Comparison of ENCODE assay signal across 19 cellular contexts in genomic region chrX:48471504-48471903, GRCh38. TPM values are rescaled to one million over a fixed set of nuclear protein-coding genes. Genes with fewer than 3 reads are reported as not detected.
DNase-seq lines count a peak whose midpoint lies in the region; ATAC-seq, FAIRE-seq and TF ChIP-seq lines count a peak whose summit lies in the region.
"Had no signal": no experiment of that assay in that cellular context is flagged by ENCODE, and none has a peak within 500 bp of the region (broad histone marks: within the 10 kb centered on the region; RNA-seq: fewer than 3 reads in every experiment).

No MANE protein-coding gene starts in this region.

- TF ChIP-seq CTCF in activated CD8-positive, alpha-beta T cell treated with anti-CD3 and anti-CD28 coated beads for 36 hours (IDR thresholded peaks at IDR 0.05) = no peak
- TF ChIP-seq CTCF in CD4-positive, alpha-beta T cell (IDR thresholded peaks at IDR 0.05) = no peak
- TF ChIP-seq CTCF in WERI-Rb-1 (IDR thresholded peaks at IDR 0.05; ENCODE audit: low read depth, low read length) (no peak), keratinocyte (optimal IDR thresholded peaks at IDR 0.05 in 1 of 3, IDR thresholded peaks at IDR 0.05 in 1 of 3, conservative IDR thresholded peaks at IDR 0.05 in 1 of 3; ENCODE audit: extremely low read depth in 1 of 3, insufficient read depth in 2 of 3, low read length in 3 of 3) (no peak)

- CTCF ChIA-PET in activated CD8-positive, alpha-beta T cell treated with anti-CD3 and anti-CD28 coated beads, Interleukin-2, amount 10 ng/mL, durations not matched to agents 7 days and 5 days (lab: Charles Lee) = no interaction called here
- CTCF ChIA-PET in activated CD8-positive, alpha-beta T cell treated with anti-CD3 and anti-CD28 coated beads for 36 hours (lab: Charles Lee) = interaction anchor here (0.7 kb wide), 1 partner anchor 475 kb away, joined by 3 read pairs; no protein-coding TSS in a partner anchor
- CTCF ChIA-PET in CD4-positive, alpha-beta T cell (lab: Charles Lee) = no interaction called here

- no peaks in the 10 kb centered on the region for H4K20me1 ChIP-seq in keratinocyte (ENCODE audit: control insufficient read depth, extremely low read depth, insufficient read depth, low read length)

- no peak overlapping the region for H3K27ac ChIP-seq in CD4-positive, alpha-beta T cell (ENCODE audit: low read depth, low read length)
- H3K27ac ChIP-seq in WERI-Rb-1 (peak overlapping the region; percentile 90), keratinocyte (ENCODE audit: control insufficient read depth, insufficient read depth, low read length) (no peak overlapping the region)
- H3K27ac ChIP-seq: A549, C4-2B, RWPE1 had no signal

- no peak overlapping the region for H3K4me3 Mint-ChIP-seq in activated CD8-positive, alpha-beta T cell treated with anti-CD3 and anti-CD28 coated beads, Interleukin-2, amount 10 ng/mL, durations not matched to agents 7 days and 5 days
- no peak overlapping the region for H3K4me3 Mint-ChIP-seq in activated CD8-positive, alpha-beta T cell treated with anti-CD3 and anti-CD28 coated beads for 36 hours
- peak overlapping the region; percentile 82 for H3K4me3 Mint-ChIP-seq in CD4-positive, alpha-beta T cell

- H3K9me3 ChIP-seq in CD4-positive, alpha-beta T cell (ENCODE audit: control insufficient read depth, low read length) = no peaks in the 10 kb centered on the region
- H3K9me3 ChIP-seq in WERI-Rb-1 (ENCODE audit: severe bottlenecking) (no peaks in the 10 kb centered on the region), keratinocyte (ENCODE audit: control insufficient read depth, low read depth, low read length) (no peaks in the 10 kb centered on the region)
- H3K9me3 ChIP-seq: A549 had no signal

- no peak overlapping the region for H3K9ac ChIP-seq in keratinocyte (ENCODE audit: control insufficient read depth, extremely low read depth, insufficient read depth, low read length)

- H3K4me1 ChIP-seq in keratinocyte (ENCODE audit: control insufficient read depth, extremely low read depth, insufficient read depth, low read length) = peaks cover 17% of the 10 kb centered on the region

- no peaks in the 10 kb centered on the region for H3K27me3 Mint-ChIP-seq in activated CD8-positive, alpha-beta T cell treated with anti-CD3 and anti-CD28 coated beads, Interleukin-2, amount 10 ng/mL, durations not matched to agents 7 days and 5 days (ENCODE audit: low read depth)
- no peaks in the 10 kb centered on the region for H3K27me3 Mint-ChIP-seq in activated CD8-positive, alpha-beta T cell treated with anti-CD3 and anti-CD28 coated beads for 36 hours
- H3K27me3 Mint-ChIP-seq in CD4-positive, alpha-beta T cell = no peaks in the 10 kb centered on the region

- H3K36me3 Mint-ChIP-seq in activated CD8-positive, alpha-beta T cell treated with anti-CD3 and anti-CD28 coated beads, Interleukin-2, amount 10 ng/mL, durations not matched to agents 7 days and 5 days (ENCODE audit: low read depth) = peaks cover 17% of the 10 kb centered on the region
- peaks cover 14% of the 10 kb centered on the region for H3K36me3 Mint-ChIP-seq in activated CD8-positive, alpha-beta T cell treated with anti-CD3 and anti-CD28 coated beads for 36 hours (ENCODE audit: low read depth)
- peaks cover 6% of the 10 kb centered on the region for H3K36me3 Mint-ChIP-seq in CD4-positive, alpha-beta T cell (ENCODE audit: low read depth)

- no peaks in the 10 kb centered on the region for H3K9me3 Mint-ChIP-seq in activated CD8-positive, alpha-beta T cell treated with anti-CD3 and anti-CD28 coated beads, Interleukin-2, amount 10 ng/mL, durations not matched to agents 7 days and 5 days (ENCODE audit: insufficient read depth)
- no peaks in the 10 kb centered on the region for H3K9me3 Mint-ChIP-seq in activated CD8-positive, alpha-beta T cell treated with anti-CD3 and anti-CD28 coated beads for 36 hours
- H3K9me3 Mint-ChIP-seq in CD4-positive, alpha-beta T cell = no peaks in the 10 kb centered on the region

- peak overlapping the region; percentile 73 for H3K27ac Mint-ChIP-seq in activated CD8-positive, alpha-beta T cell treated with anti-CD3 and anti-CD28 coated beads, Interleukin-2, amount 10 ng/mL, durations not matched to agents 7 days and 5 days
- no peak overlapping the region for H3K27ac Mint-ChIP-seq in activated CD8-positive, alpha-beta T cell treated with anti-CD3 and anti-CD28 coated beads for 36 hours
- H3K27ac Mint-ChIP-seq in CD4-positive, alpha-beta T cell = no peak overlapping the region

- peak overlapping the region; percentile 6 for H3K4me2 ChIP-seq in keratinocyte (ENCODE audit: control insufficient read depth, extremely low read depth, insufficient read depth, low read depth, low read length)
- H3K4me2 ChIP-seq: A549 had no signal

- peaks cover 24% of the 10 kb centered on the region for H3K79me2 ChIP-seq in keratinocyte (ENCODE audit: control insufficient read depth, insufficient read depth, low read length)

- POLR2A ChIA-PET in activated CD8-positive, alpha-beta T cell treated with anti-CD3 and anti-CD28 coated beads, Interleukin-2, amount 10 ng/mL, durations not matched to agents 7 days and 5 days (lab: Charles Lee) = no interaction called here
- POLR2A ChIA-PET in activated CD8-positive, alpha-beta T cell treated with anti-CD3 and anti-CD28 coated beads for 36 hours (lab: Charles Lee) = no interaction called here
- POLR2A ChIA-PET in CD4-positive, alpha-beta T cell (lab: Charles Lee) = no interaction called here

- peaks cover 50% of the 10 kb centered on the region for H3K4me1 Mint-ChIP-seq in activated CD8-positive, alpha-beta T cell treated with anti-CD3 and anti-CD28 coated beads, Interleukin-2, amount 10 ng/mL, durations not matched to agents 7 days and 5 days (ENCODE audit: low read depth)
- H3K4me1 Mint-ChIP-seq in activated CD8-positive, alpha-beta T cell treated with anti-CD3 and anti-CD28 coated beads for 36 hours (ENCODE audit: low read depth) = peaks cover 22% of the 10 kb centered on the region
- H3K4me1 Mint-ChIP-seq in CD4-positive, alpha-beta T cell (ENCODE audit: low read depth) = peaks cover 40% of the 10 kb centered on the region

- H3K27me3 ChIP-seq in CD4-positive, alpha-beta T cell (ENCODE audit: control insufficient read depth, insufficient read depth, low read length) = no peaks in the 10 kb centered on the region
- H3K27me3 ChIP-seq in WERI-Rb-1 (ENCODE audit: insufficient read depth, low read depth, severe bottlenecking) = no peaks in the 10 kb centered on the region
- no peaks in the 10 kb centered on the region for H3K27me3 ChIP-seq in keratinocyte (ENCODE audit: control insufficient read depth, extremely low read depth, insufficient read depth, low read length)

- no peak for FAIRE-seq in keratinocyte (lab: Jason Lieb, UNC)
- FAIRE-seq: A549 had no signal

- dilution Hi-C loops in keratinocyte (cut with MboI; ENCODE audit: extremely low pct_ligation_motif_present, low sequenced_read_pairs) = no loop called here

- peaks cover 15% of the 10 kb centered on the region for H3K36me3 ChIP-seq in WERI-Rb-1
- no peaks in the 10 kb centered on the region for H3K36me3 ChIP-seq in keratinocyte (ENCODE audit: control insufficient read depth in 2 of 2, extremely low read depth in 1 of 2, insufficient read depth in 2 of 2, low read length in 2 of 2)

- H3K9me1 ChIP-seq in keratinocyte (ENCODE audit: control insufficient read depth, extremely low read depth, insufficient read depth, low read length) = no peaks in the 10 kb centered on the region

- ATAC-seq in activated CD8-positive, alpha-beta T cell treated with anti-CD3 and anti-CD28 coated beads, Interleukin-2, amount 10 ng/mL, durations not matched to agents 7 days and 5 days = no peak
- ATAC-seq in activated CD8-positive, alpha-beta T cell treated with anti-CD3 and anti-CD28 coated beads for 36 hours = no peak
- ATAC-seq in CD4-positive, alpha-beta T cell (ENCODE audit: poor library complexity) = no peak
- ATAC-seq: A549 had no signal

- peak overlapping the region; percentile 26; the same call in 1 of the 2 replicates for H3K4me3 ChIP-seq in WERI-Rb-1 (ENCODE audit: low read depth, low read length)
- no peak overlapping the region for H3K4me3 ChIP-seq in keratinocyte (ENCODE audit: control insufficient read depth in 2 of 3, extremely low read depth in 1 of 3, insufficient read depth in 2 of 3, low read depth in 1 of 3, low read length in 3 of 3)
- H3K4me3 ChIP-seq: A549 had no signal

- intact Hi-C loops in activated CD8-positive, alpha-beta T cell treated with anti-CD3 and anti-CD28 coated beads for 36 hours (cut with micrococcal nuclease) = no loop called here
- intact Hi-C loops in CD4-positive, alpha-beta T cell (cut with DNase I, micrococcal nuclease) = loop anchor here in 1 of 2 experiments (10.0 kb wide), 2 partner anchors 103 to 817 kb away; partner anchors contain the start of genes ELK1, RBM3 and UXT

- DNase-seq in activated CD8-positive, alpha-beta T cell treated with anti-CD3 and anti-CD28 coated beads, Interleukin-2, amount 10 ng/mL, durations not matched to agents 7 days and 5 days = no peak
- no peak for DNase-seq in activated CD8-positive, alpha-beta T cell treated with anti-CD3 and anti-CD28 coated beads for 36 hours
- DNase-seq in CD4-positive, alpha-beta T cell = no peak
- DNase-seq in WERI-Rb-1 (no peak), keratinocyte (ENCODE audit: low read depth, low spot score) (no peak), iPS-NIHi11 (ENCODE audit: low spot score) (no peak), SHP77 treated with DMSO at 0.1 percent for 48 hours (lab: John Stamatoyannopoulos, UW) (no peak), OCI-M2 (lab: John Stamatoyannopoulos, UW; ENCODE audit: unreplicated experiment) (no peak)
- DNase-seq: COR-L47, DMS153, NCI-H1436 treated with DMSO at 0.1 percent for 48 hours, NCI-H2029 treated with DMSO at 0.1 percent for 48 hours, NCI-H748 treated with DMSO at 0.1 percent for 48 hours, OCI-M1 had no signal

- H2AFZ ChIP-seq in keratinocyte (ENCODE audit: control insufficient read depth, low read length) = no peak overlapping the region

RNA-seq across cellular contexts. Expression of gene SLC38A5, which starts 1.4 kb away (rescaled TPM):
- 10 to 100 TPM; 86.0 to 88.0 TPM for total RNA-seq in activated CD8-positive, alpha-beta T cell treated with anti-CD3 and anti-CD28 coated beads, Interleukin-2, amount 10 ng/mL, durations not matched to agents 7 days and 5 days
- 10 to 100 TPM; 82.1 to 92.6 TPM for total RNA-seq in activated CD8-positive, alpha-beta T cell treated with anti-CD3 and anti-CD28 coated beads for 36 hours
- 1 to 10 TPM; 7.0 to 8.3 TPM for total RNA-seq in CD4-positive, alpha-beta T cell
- 199 to 339 TPM (median 316 TPM) in 3 replicates for polyA plus RNA-seq in keratinocyte
- polyA plus RNA-seq in keratinocyte (2011; ENCODE audit: low read depth) = 26.1 TPM
- 164 and 221 TPM in 2 replicates for polyA plus RNA-seq in keratinocyte (2011; cell fraction: cytosol; rRNA removed)
- polyA plus RNA-seq in keratinocyte (2011; cell fraction: nucleus; rRNA removed) = 409 and 483 TPM in 2 replicates
- polyA plus RNA-seq in keratinocyte (2012; ENCODE audit: low replicate concordance) = 162 and 248 TPM in 2 replicates
- 359 to 676 TPM (median 535 TPM) in 3 replicates for polyA minus RNA-seq in keratinocyte
- 341 TPM for polyA minus RNA-seq in keratinocyte (2011; cell fraction: cytosol; rRNA and poly(A)+ RNA removed)
- polyA minus RNA-seq in keratinocyte (2011; cell fraction: nucleus; rRNA and poly(A)+ RNA removed) = 236 and 272 TPM in 2 replicates

RNA-seq across cellular contexts. Expression of gene FTSJ1, which starts 4.5 kb away (rescaled TPM):
- total RNA-seq in activated CD8-positive, alpha-beta T cell treated with anti-CD3 and anti-CD28 coated beads, Interleukin-2, amount 10 ng/mL, durations not matched to agents 7 days and 5 days = 10 to 100 TPM; 64.9 to 72.0 TPM
- total RNA-seq in activated CD8-positive, alpha-beta T cell treated with anti-CD3 and anti-CD28 coated beads for 36 hours = 10 to 100 TPM; 73.3 to 82.9 TPM
- total RNA-seq in CD4-positive, alpha-beta T cell = 10 to 100 TPM; 60.0 to 61.0 TPM
- 60.6 to 93.4 TPM (median 62.7 TPM) in 3 replicates for polyA plus RNA-seq in keratinocyte
- polyA plus RNA-seq in keratinocyte (2011; ENCODE audit: low read depth) = 23.6 TPM
- polyA plus RNA-seq in keratinocyte (2011; cell fraction: cytosol; rRNA removed) = 66.6 and 70.9 TPM in 2 replicates
- 100 and 105 TPM in 2 replicates for polyA plus RNA-seq in keratinocyte (2011; cell fraction: nucleus; rRNA removed)
- polyA plus RNA-seq in keratinocyte (2012; ENCODE audit: low replicate concordance) = 48.1 and 100.0 TPM in 2 replicates
- polyA minus RNA-seq in keratinocyte = 49.7 to 131 TPM (median 62.3 TPM) in 3 replicates
- 51.6 TPM for polyA minus RNA-seq in keratinocyte (2011; cell fraction: cytosol; rRNA and poly(A)+ RNA removed)
- 30.8 and 31.5 TPM in 2 replicates for polyA minus RNA-seq in keratinocyte (2011; cell fraction: nucleus; rRNA and poly(A)+ RNA removed)

RNA-seq across cellular contexts. Expression of gene PORCN, which starts 37.3 kb away (rescaled TPM):
- total RNA-seq in activated CD8-positive, alpha-beta T cell treated with anti-CD3 and anti-CD28 coated beads, Interleukin-2, amount 10 ng/mL, durations not matched to agents 7 days and 5 days = 10 to 100 TPM; 19.4 to 22.7 TPM
- 10 to 100 TPM; 13.9 to 16.9 TPM for total RNA-seq in activated CD8-positive, alpha-beta T cell treated with anti-CD3 and anti-CD28 coated beads for 36 hours
- 10 to 100 TPM; 12.0 to 14.1 TPM for total RNA-seq in CD4-positive, alpha-beta T cell
- polyA plus RNA-seq in keratinocyte = 52.2 to 78.4 TPM (median 69.3 TPM) in 3 replicates
- polyA plus RNA-seq in keratinocyte (2011; ENCODE audit: low read depth) = 5.2 TPM
- polyA plus RNA-seq in keratinocyte (2011; cell fraction: cytosol; rRNA removed) = 53.0 and 92.1 TPM in 2 replicates
- 110 and 141 TPM in 2 replicates for polyA plus RNA-seq in keratinocyte (2011; cell fraction: nucleus; rRNA removed)
- polyA plus RNA-seq in keratinocyte (2012; ENCODE audit: low replicate concordance) = 33.1 and 77.2 TPM in 2 replicates
- polyA minus RNA-seq in keratinocyte = 84.1 to 260 TPM (median 90.0 TPM) in 3 replicates
- 109 TPM for polyA minus RNA-seq in keratinocyte (2011; cell fraction: cytosol; rRNA and poly(A)+ RNA removed)
- 55.9 and 76.4 TPM in 2 replicates for polyA minus RNA-seq in keratinocyte (2011; cell fraction: nucleus; rRNA and poly(A)+ RNA removed)

RNA-seq across cellular contexts. Expression of gene EBP, which starts 50.1 kb away (rescaled TPM):
- 100 to 1,000 TPM; 338 to 344 TPM for total RNA-seq in activated CD8-positive, alpha-beta T cell treated with anti-CD3 and anti-CD28 coated beads, Interleukin-2, amount 10 ng/mL, durations not matched to agents 7 days and 5 days
- total RNA-seq in activated CD8-positive, alpha-beta T cell treated with anti-CD3 and anti-CD28 coated beads for 36 hours = 100 to 1,000 TPM; 159 to 164 TPM
- 10 to 100 TPM; 38.1 to 41.1 TPM for total RNA-seq in CD4-positive, alpha-beta T cell
- 157 to 285 TPM (median 194 TPM) in 3 replicates for polyA plus RNA-seq in keratinocyte
- 30.6 TPM for polyA plus RNA-seq in keratinocyte (2011; ENCODE audit: low read depth)
- polyA plus RNA-seq in keratinocyte (2011; cell fraction: cytosol; rRNA removed) = 89.5 and 123 TPM in 2 replicates
- polyA plus RNA-seq in keratinocyte (2011; cell fraction: nucleus; rRNA removed) = 173 and 180 TPM in 2 replicates
- 87.8 and 273 TPM in 2 replicates for polyA plus RNA-seq in keratinocyte (2012; ENCODE audit: low replicate concordance)
- 265 to 582 TPM (median 337 TPM) in 3 replicates for polyA minus RNA-seq in keratinocyte
- polyA minus RNA-seq in keratinocyte (2011; cell fraction: cytosol; rRNA and poly(A)+ RNA removed) = 143 TPM
- 55.9 and 60.6 TPM in 2 replicates for polyA minus RNA-seq in keratinocyte (2011; cell fraction: nucleus; rRNA and poly(A)+ RNA removed)

RNA-seq across cellular contexts. Expression of gene SSX4B, which starts 59.7 kb away (rescaled TPM):
- not detected for total RNA-seq in activated CD8-positive, alpha-beta T cell treated with anti-CD3 and anti-CD28 coated beads, Interleukin-2, amount 10 ng/mL, durations not matched to agents 7 days and 5 days
- total RNA-seq in activated CD8-positive, alpha-beta T cell treated with anti-CD3 and anti-CD28 coated beads for 36 hours = not detected
- total RNA-seq in CD4-positive, alpha-beta T cell = not detected
- not detected in 3 replicates for polyA plus RNA-seq in keratinocyte
- polyA plus RNA-seq in keratinocyte (2011; ENCODE audit: low read depth) = not detected
- not detected in 2 replicates for polyA plus RNA-seq in keratinocyte (2011; cell fraction: cytosol; rRNA removed)
- polyA plus RNA-seq in keratinocyte (2011; cell fraction: nucleus; rRNA removed) = not detected in 2 replicates
- polyA plus RNA-seq in keratinocyte (2012; ENCODE audit: low replicate concordance) = not detected in 2 replicates
- not detected in 3 replicates for polyA minus RNA-seq in keratinocyte
- polyA minus RNA-seq in keratinocyte (2011; cell fraction: cytosol; rRNA and poly(A)+ RNA removed) = not detected
- not detected in 2 replicates for polyA minus RNA-seq in keratinocyte (2011; cell fraction: nucleus; rRNA and poly(A)+ RNA removed)
- total RNA-seq: H4, NCI-H460 had no signal
- polyA plus RNA-seq: A549 had no signal

Comparison
In these comparisons a context has a peak if more than half of its experiments do, and no peak if none do; other contexts are left out.
1. RNA of gene SLC38A5, which starts 1.4 kb away (total RNA-seq): 82.1 to 92.6 TPM in activated CD8-positive, alpha-beta T cell treated with anti-CD3 and anti-CD28 coated beads for 36 hours and 86.0 to 88.0 TPM in activated CD8-positive, alpha-beta T cell treated with anti-CD3 and anti-CD28 coated beads, Interleukin-2, amount 10 ng/mL, durations not matched to agents 7 days and 5 days; 7.0 to 8.3 TPM in CD4-positive, alpha-beta T cell; every median in the first group is over 4 times any median in the second.